14 cellular contexts compared by ENCODE assay signal in the genomic region with DNA sequence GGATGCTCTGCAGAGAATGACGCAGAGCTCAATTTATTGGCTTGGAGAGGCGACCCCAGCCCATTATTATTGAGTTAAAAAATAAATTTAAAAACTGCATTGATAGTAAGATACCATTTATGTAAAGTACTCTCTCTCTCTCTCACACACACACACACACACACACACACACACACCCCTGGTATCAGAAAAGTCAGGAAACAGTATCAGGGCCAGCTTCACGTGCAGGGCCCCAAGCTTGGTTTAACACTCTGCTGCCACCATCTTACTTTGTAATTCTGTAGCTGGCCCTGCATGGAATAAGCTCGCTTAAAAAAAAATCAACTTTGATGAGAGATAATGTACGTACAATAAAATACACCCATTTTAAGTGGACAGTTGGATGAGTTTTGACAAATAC. TPM values are rescaled to one million over a fixed set of nuclear protein-coding genes. Genes with fewer than 3 reads are reported as not detected.
DNase-seq lines count a peak whose midpoint lies in the region; ATAC-seq, FAIRE-seq and TF ChIP-seq lines count a peak whose summit lies in the region.
"Had no signal": no experiment of that assay in that cellular context is flagged by ENCODE, and none has a peak within 500 bp of the region (broad histone marks: within the 10 kb centered on the region; RNA-seq: fewer than 3 reads in every experiment).

No MANE protein-coding gene starts in this region.

- H4K5ac ChIP-seq in mesendoderm (ENCODE audit: low read length) = no peak overlapping the region

- peak overlapping the region; percentile 98 for H3K27ac Mint-ChIP-seq in CD8-positive, alpha-beta T cell
- peak overlapping the region; percentile 94 for H3K27ac Mint-ChIP-seq in activated T-helper 17 cell treated with anti-CD3 and anti-CD28 coated beads, Interleukin-2, amount 50 U/mL, for 72 hours
- H3K27ac Mint-ChIP-seq in natural killer cell treated with Interleukin-12 subunit alpha and Interleukin-12 subunit beta and Interleukin-15 and Interleukin-18, amount 100 ng/mL, for 72 hours = peak overlapping the region in 1 of 2 donors; percentile 73

- no peak overlapping the region for H2BK15ac ChIP-seq in mesendoderm (replicated peaks; ENCODE audit: low read depth)

- H3K36me3 Mint-ChIP-seq in CD8-positive, alpha-beta T cell = no peaks in the 10 kb centered on the region
- peaks cover 86% of the 10 kb centered on the region for H3K36me3 Mint-ChIP-seq in activated T-helper 17 cell treated with anti-CD3 and anti-CD28 coated beads, Interleukin-2, amount 50 U/mL, for 72 hours (ENCODE audit: low read depth)
- no peaks in the 10 kb centered on the region for H3K36me3 Mint-ChIP-seq in natural killer cell treated with Interleukin-12 subunit alpha and Interleukin-12 subunit beta and Interleukin-15 and Interleukin-18, amount 100 ng/mL, for 72 hours

- no peak overlapping the region for H2BK120ac ChIP-seq in mesendoderm (ENCODE audit: low read depth, low read length)

- no peak overlapping the region for H3K23ac ChIP-seq in mesendoderm (ENCODE audit: low read length)

- H3K4me3 ChIP-seq in CD8-positive, alpha-beta T cell (ENCODE audit: low read depth, low read length) = no peak overlapping the region
- H3K4me3 ChIP-seq in GM12875 (ENCODE audit: low read depth, low read length) (peak overlapping the region; percentile 60), mesendoderm (ENCODE audit: low read length) (no peak overlapping the region)
- H3K4me3 ChIP-seq: smooth muscle cell, thyroid gland had no signal

- no peak overlapping the region for H3K18ac ChIP-seq in mesendoderm (ENCODE audit: low read length)

- DNase-seq in CD8-positive, alpha-beta T cell = no peak
- DNase-seq in natural killer cell treated with Interleukin-12 subunit alpha and Interleukin-12 subunit beta and Interleukin-15 and Interleukin-18, amount 100 ng/mL, for 72 hours (ENCODE audit: low spot score) = no peak
- no peak for DNase-seq in mesendoderm
- DNase-seq in RCC 7860 (ENCODE audit: low spot score) = no peak
- DNase-seq in NCI-H446 (lab: John Stamatoyannopoulos, UW) = no peak
- DNase-seq: erythroblast had no signal

- intact Hi-C loops in CD8-positive, alpha-beta T cell (cut with DNase I, micrococcal nuclease) = loop anchor here (1.0 to 5.0 kb wide), 11 partner anchors 15 to 72 kb away; a partner anchor contains a TSS

- no peak overlapping the region for H4K8ac ChIP-seq in mesendoderm (ENCODE audit: low read depth, low read length)

- ATAC-seq in CD8-positive, alpha-beta T cell = peak; percentile 35
- ATAC-seq in activated T-helper 17 cell treated with anti-CD3 and anti-CD28 coated beads, Interleukin-2, amount 50 U/mL, for 72 hours (replicated peaks) = peak; percentile 11
- no peak for ATAC-seq in natural killer cell treated with Interleukin-12 subunit alpha and Interleukin-12 subunit beta and Interleukin-15 and Interleukin-18, amount 100 ng/mL, for 72 hours
- ATAC-seq in GM21737 (IDR thresholded peaks at IDR 0.05; ENCODE audit: unreplicated experiment) = no peak

- no peaks in the 10 kb centered on the region for H3K36me3 ChIP-seq in CD8-positive, alpha-beta T cell (ENCODE audit: insufficient read depth, low read length)
- no peaks in the 10 kb centered on the region for H3K36me3 ChIP-seq in mesendoderm (ENCODE audit: control insufficient read depth, insufficient read depth, low read length)
- H3K36me3 ChIP-seq: thyroid gland had no signal

- H3K79me1 ChIP-seq in mesendoderm (ENCODE audit: low read length) = no peaks in the 10 kb centered on the region

- no peak overlapping the region for H3K4me2 ChIP-seq in mesendoderm (ENCODE audit: low read length)

- H3K27me3 ChIP-seq in CD8-positive, alpha-beta T cell (ENCODE audit: insufficient read depth, low read length) = no peaks in the 10 kb centered on the region
- H3K27me3 ChIP-seq in mesendoderm (ENCODE audit: insufficient read depth, low read length, poor library complexity) = no peaks in the 10 kb centered on the region
- H3K27me3 ChIP-seq: thyroid gland had no signal

- no CpG with 5 or more reads among the region's 5 CpGs for WGBS in mesendoderm (ENCODE audit: extremely low coverage, insufficient coverage, low lambda C conversion rate)

- POLR2A ChIA-PET in CD8-positive, alpha-beta T cell (lab: Charles Lee) = interaction anchor here (0.5 to 4.6 kb wide), 32 partner anchors 9 to 422 kb away, joined by 3 to 54 read pairs (median 6); a partner anchor contains a TSS

- no peaks in the 10 kb centered on the region for H3K9me3 ChIP-seq in CD8-positive, alpha-beta T cell (ENCODE audit: low read length)
- H3K9me3 ChIP-seq: thyroid gland had no signal

- H3K4me1 Mint-ChIP-seq in CD8-positive, alpha-beta T cell (ENCODE audit: low read depth) = peaks cover 50% of the 10 kb centered on the region
- H3K4me1 Mint-ChIP-seq in activated T-helper 17 cell treated with anti-CD3 and anti-CD28 coated beads, Interleukin-2, amount 50 U/mL, for 72 hours = peaks cover 50% of the 10 kb centered on the region
- peaks cover 13 to 17% of the 10 kb centered on the region in 2 donors for H3K4me1 Mint-ChIP-seq in natural killer cell treated with Interleukin-12 subunit alpha and Interleukin-12 subunit beta and Interleukin-15 and Interleukin-18, amount 100 ng/mL, for 72 hours (ENCODE audit: low read depth in 2 of 2)

- no peaks in the 10 kb centered on the region for H3K27me3 Mint-ChIP-seq in CD8-positive, alpha-beta T cell (ENCODE audit: low read depth)
- H3K27me3 Mint-ChIP-seq in activated T-helper 17 cell treated with anti-CD3 and anti-CD28 coated beads, Interleukin-2, amount 50 U/mL, for 72 hours = no peaks in the 10 kb centered on the region
- H3K27me3 Mint-ChIP-seq in natural killer cell treated with Interleukin-12 subunit alpha and Interleukin-12 subunit beta and Interleukin-15 and Interleukin-18, amount 100 ng/mL, for 72 hours = peaks cover 0 to 2% of the 10 kb centered on the region in 2 donors

- CTCF ChIA-PET in CD8-positive, alpha-beta T cell (lab: Charles Lee) = interaction anchor here (0.6 to 2.9 kb wide), 22 partner anchors 8 to 145 kb away, joined by 3 to 14 read pairs (median 5); a partner anchor contains a TSS

- H3K56ac ChIP-seq in mesendoderm (ENCODE audit: low read length) = no peak overlapping the region

- no peak overlapping the region for H2BK5ac ChIP-seq in mesendoderm (ENCODE audit: low read length)

- H3K9me3 Mint-ChIP-seq in CD8-positive, alpha-beta T cell = no peaks in the 10 kb centered on the region
- H3K9me3 Mint-ChIP-seq in activated T-helper 17 cell treated with anti-CD3 and anti-CD28 coated beads, Interleukin-2, amount 50 U/mL, for 72 hours = no peaks in the 10 kb centered on the region
- H3K9me3 Mint-ChIP-seq in natural killer cell treated with Interleukin-12 subunit alpha and Interleukin-12 subunit beta and Interleukin-15 and Interleukin-18, amount 100 ng/mL, for 72 hours = no peaks in the 10 kb centered on the region

- peak overlapping the region; percentile 75 for H3K4me3 Mint-ChIP-seq in CD8-positive, alpha-beta T cell
- peak overlapping the region; percentile 82 for H3K4me3 Mint-ChIP-seq in activated T-helper 17 cell treated with anti-CD3 and anti-CD28 coated beads, Interleukin-2, amount 50 U/mL, for 72 hours
- peak overlapping the region; percentile 73 for H3K4me3 Mint-ChIP-seq in natural killer cell treated with Interleukin-12 subunit alpha and Interleukin-12 subunit beta and Interleukin-15 and Interleukin-18, amount 100 ng/mL, for 72 hours

- H2AK5ac ChIP-seq in mesendoderm (ENCODE audit: low read length) = no peak overlapping the region

- H3K27ac ChIP-seq in CD8-positive, alpha-beta T cell (ENCODE audit: low read depth, low read length) = peak overlapping the region; percentile 60
- H3K27ac ChIP-seq in mesendoderm (ENCODE audit: low read depth, low read length) = no peak overlapping the region
- H3K27ac ChIP-seq: HL-60 had no signal

- no peaks in the 10 kb centered on the region for H3K79me2 ChIP-seq in mesendoderm (ENCODE audit: control insufficient read depth, insufficient read depth, low read length)

- no peak for TF ChIP-seq CTCF in CD8-positive, alpha-beta T cell (IDR thresholded peaks at IDR 0.05)
- TF ChIP-seq CTCF in GM12875 (IDR thresholded peaks at IDR 0.05; ENCODE audit: borderline replicate concordance, insufficient read depth, low read depth, low read length) = no peak

- no peak for FAIRE-seq in RCC 7860 (lab: Jason Lieb, UNC)

- H3K4me1 ChIP-seq in CD8-positive, alpha-beta T cell (ENCODE audit: insufficient read depth, low read length) = peaks cover 44% of the 10 kb centered on the region
- no peaks in the 10 kb centered on the region for H3K4me1 ChIP-seq in mesendoderm (ENCODE audit: control insufficient read depth, low read depth, low read length)
- H3K4me1 ChIP-seq: thyroid gland had no signal

- no peak overlapping the region for H3K4ac ChIP-seq in mesendoderm (ENCODE audit: low read depth, low read length)

- H3K9ac ChIP-seq in mesendoderm (ENCODE audit: low read length) = no peak overlapping the region

RNA-seq across cellular contexts. Expression of a gene that starts 59.8 kb away (rescaled TPM):
- total RNA-seq in CD8-positive, alpha-beta T cell = 100 to 1,000 TPM; 318 to 324 TPM
- 100 to 1,000 TPM; 231 to 476 TPM for total RNA-seq in activated T-helper 17 cell treated with anti-CD3 and anti-CD28 coated beads, Interleukin-2, amount 50 U/mL, for 72 hours
- 10 to 100 TPM in 1 of 2 donors, 1 to 10 TPM in 1; 2.7 to 16.5 TPM for total RNA-seq in natural killer cell treated with Interleukin-12 subunit alpha and Interleukin-12 subunit beta and Interleukin-15 and Interleukin-18, amount 100 ng/mL, for 72 hours
- polyA plus RNA-seq in mesendoderm (2013, experiment 1 of 2) = not detected
- polyA plus RNA-seq in mesendoderm (2013, experiment 2 of 2) = not detected
- total RNA-seq: Calu3, cerebellum, smooth muscle cell had no signal

Comparison
In these comparisons a context has a peak if more than half of its experiments do, and no peak if none do; other contexts are left out.
1. ATAC-seq: peak in CD8-positive, alpha-beta T cell (single experiment) and activated T-helper 17 cell treated with anti-CD3 and anti-CD28 coated beads, Interleukin-2, amount 50 U/mL, for 72 hours (single experiment); none in natural killer cell treated with Interleukin-12 subunit alpha and Interleukin-12 subunit beta and Interleukin-15 and Interleukin-18, amount 100 ng/mL, for 72 hours (0 of 2) and GM21737 (single experiment).
2. RNA of a gene that starts 59.8 kb away (total RNA-seq): 231 to 476 TPM in activated T-helper 17 cell treated with anti-CD3 and anti-CD28 coated beads, Interleukin-2, amount 50 U/mL, for 72 hours and 318 to 324 TPM in CD8-positive, alpha-beta T cell; 2.7 to 16.5 TPM in natural killer cell treated with Interleukin-12 subunit alpha and Interleukin-12 subunit beta and Interleukin-15 and Interleukin-18, amount 100 ng/mL, for 72 hours; every median in the first group is over 10 times any median in the second.
3. Peak in every context shown above with its lines, with median percentiles within 50 percentile points of each other: H3K4me3 Mint-ChIP-seq.